In genomic region chr1:187044393-187044792, GRCh38 we compare ENCODE assay signal across 28 cellular contexts.
DNase-seq lines count a peak whose midpoint lies in the region; ATAC-seq, FAIRE-seq and TF ChIP-seq lines count a peak whose summit lies in the region.
"Had no signal": no experiment of that assay in that cellular context is flagged by ENCODE, and none has a peak within 500 bp of the region (broad histone marks: within the 10 kb centered on the region; RNA-seq: fewer than 3 reads in every experiment).

No MANE protein-coding gene starts in this region.

- intact Hi-C loops in PC-3 (cut with micrococcal nuclease) = no loop called here
- intact Hi-C loops in aorta (cut with DNase I) = no loop called here

- no peak overlapping the region for H2AFZ ChIP-seq in PC-3 (ENCODE audit: low read length)

- no peaks in the 10 kb centered on the region for H3K79me2 ChIP-seq in PC-3 (ENCODE audit: low read length)

- H3K27ac ChIP-seq in PC-3 (ENCODE audit: low read length) = no peak overlapping the region
- no peak overlapping the region for H3K27ac ChIP-seq in small intestine (ENCODE audit: low read depth in 1 of 2, low read length in 1 of 2)
- H3K27ac ChIP-seq in aorta (ENCODE audit: low read depth in 1 of 2, low read length in 2 of 2) = no peak overlapping the region
- H3K27ac ChIP-seq: BLaER1 had no signal

- FAIRE-seq in TTC549 (lab: Jason Lieb, UNC) (peak; percentile 73), islet of Langerhans (lab: Jason Lieb, UNC) (peak; percentile 82), small intestine (lab: Jason Lieb, UNC) (peak; percentile 64)
- FAIRE-seq: A204.1, GM12878, GM12892, GM18507, GM19239 had no signal

- H3K27me3 ChIP-seq in PC-3 (ENCODE audit: low read length) (no peaks in the 10 kb centered on the region), small intestine (ENCODE audit: control insufficient read depth in 2 of 2, insufficient read depth in 2 of 2, low read length in 2 of 2) (no peaks in the 10 kb centered on the region), aorta (ENCODE audit: control insufficient read depth in 1 of 2, insufficient read depth in 2 of 2, low read length in 1 of 2) (no peaks in the 10 kb centered on the region)
- H3K27me3 ChIP-seq: BE2C, BLaER1 had no signal

- POLR2A ChIA-PET in PC-3 (lab: Charles Lee; ENCODE audit: unreplicated experiment) = no interaction called here

- H4K20me1 ChIP-seq in PC-3 (ENCODE audit: low read length) = no peaks in the 10 kb centered on the region
- H4K20me1 ChIP-seq: BLaER1 had no signal

- no peak overlapping the region for H3K4me2 ChIP-seq in PC-3 (ENCODE audit: low read length)
- H3K4me2 ChIP-seq: BLaER1 had no signal

- CTCF ChIA-PET in PC-3 (lab: Charles Lee) = no interaction called here

- no peaks in the 10 kb centered on the region for H3K9me2 ChIP-seq in PC-3 (replicated peaks; ENCODE audit: low read length)

- H3K4me1 ChIP-seq in PC-3 (ENCODE audit: insufficient read depth, low read length) (peaks cover 10% of the 10 kb centered on the region), small intestine (ENCODE audit: control insufficient read depth in 2 of 2, insufficient read depth in 1 of 2, low read depth in 1 of 2, low read length in 1 of 2) (no peaks in the 10 kb centered on the region), aorta (ENCODE audit: control insufficient read depth in 1 of 2, insufficient read depth in 2 of 2, low read length in 2 of 2) (no peaks in the 10 kb centered on the region)
- H3K4me1 ChIP-seq: BE2C, BLaER1 had no signal

- 0 out of 2 replicates have a peak, but pooled peaks have one; percentile 18 for ATAC-seq in PC-3
- ATAC-seq in aorta (ENCODE audit: low FRiP score) = no peak
- ATAC-seq: GM12878 had no signal

- H3F3A ChIP-seq in PC-3 (ENCODE audit: low read length, unreplicated experiment) = no peaks in the 10 kb centered on the region

- H3K9me3 ChIP-seq in PC-3 (ENCODE audit: low read length) (no peaks in the 10 kb centered on the region), small intestine (ENCODE audit: control insufficient read depth, low read depth) (no peaks in the 10 kb centered on the region), aorta (ENCODE audit: control insufficient read depth, low read length) (no peaks in the 10 kb centered on the region)
- H3K9me3 ChIP-seq: BE2C, BLaER1 had no signal

- no TSS peak for BruUV-seq in PC-3 (replicated peaks; lab: Mats Ljungman, UMichigan)

- H3K4me3 ChIP-seq in PC-3 (ENCODE audit: low read length) = no peak overlapping the region
- H3K4me3 ChIP-seq in small intestine (ENCODE audit: low read depth in 1 of 2, low read length in 2 of 2) = no peak overlapping the region
- H3K4me3 ChIP-seq in aorta (ENCODE audit: low read length in 2 of 2) = no peak overlapping the region
- H3K4me3 ChIP-seq in foreskin fibroblast (ENCODE audit: low read depth in 1 of 2, low read length in 2 of 2) = no peak overlapping the region
- H3K4me3 ChIP-seq: BLaER1, GM12878 had no signal

- no peaks in the 10 kb centered on the region for H3K36me3 ChIP-seq in PC-3 (ENCODE audit: low read depth, low read length)
- no peaks in the 10 kb centered on the region for H3K36me3 ChIP-seq in small intestine (ENCODE audit: control insufficient read depth in 2 of 2, insufficient read depth in 2 of 2, low read length in 2 of 2)
- no peaks in the 10 kb centered on the region for H3K36me3 ChIP-seq in aorta (ENCODE audit: control insufficient read depth in 1 of 2, insufficient read depth in 2 of 2, low read length in 1 of 2)
- H3K36me3 ChIP-seq: BE2C, BLaER1 had no signal

- TF ChIP-seq CTCF in PC-3 (conservative IDR thresholded peaks at IDR 0.05; ENCODE audit: low read depth, low read length) (no peak), foreskin fibroblast (IDR thresholded peaks at IDR 0.05; ENCODE audit: low read depth, low read length) (no peak)

- DNase-seq in PC-3 (no peak), small intestine (no peak), aorta (no peak), foreskin fibroblast (no peak), hypothalamus (lab: John Stamatoyannopoulos, UW) (no peak)
- DNase-seq: 8988T; ACHN; BE2C; C1 segment of cervical spinal cord; CD4-positive, alpha-beta memory T cell; CD4-positive, CD25-positive, alpha-beta regulatory T cell; CD8-positive, alpha-beta memory T cell; COR-L47; DMS 273 treated with DMSO at 0.1 percent for 48 hours; DMS153; DMS53; DMS79; DND-41; EL; GDM1 had no signal

- H3K9ac ChIP-seq in PC-3 (ENCODE audit: low read length) = no peak overlapping the region
- H3K9ac ChIP-seq: BLaER1 had no signal
